ENCODE assay signal across 8 cellular contexts in genomic region chr14:55807059-55807499, GRCh38.
DNase-seq lines count a peak whose midpoint lies in the region; ATAC-seq and TF ChIP-seq lines count a peak whose summit lies in the region.

No MANE protein-coding gene starts in this region.

- TF ChIP-seq POLR2A in heart left ventricle (IDR thresholded peaks at IDR 0.05) = no peak
- TF ChIP-seq POLR2A in GM18505 (IDR thresholded peaks at IDR 0.05; ENCODE audit: borderline replicate concordance, extremely low read depth, insufficient read depth, insufficient read length) = no peak

- H3K27ac ChIP-seq in RWPE1 = peak overlapping the region; percentile 82
- H3K27ac ChIP-seq in heart left ventricle = peak overlapping the region in 10 of 12 donors; percentile 6 to 73 (median 45)

- CTCF ChIA-PET in RWPE1 (lab: Yijun Ruan, JAX) = interaction anchor here (0.9 kb wide), 1 partner anchor 370 kb away, joined by 3 read pairs; no protein-coding TSS in a partner anchor

- 3 to 7% (median 5%) methylated on average over 11 of the region's 11 CpGs for WGBS in heart left ventricle, 4 donors

- ATAC-seq in HG03108 (IDR thresholded peaks at IDR 0.05; ENCODE audit: unreplicated experiment) (peak; percentile 49), heart left ventricle (peak; percentile 99 to 100 (median 100)), GM18505 (IDR thresholded peaks at IDR 0.05; ENCODE audit: unreplicated experiment) (no peak)

- POLR2A ChIA-PET in RWPE1 (lab: Yijun Ruan, JAX; ENCODE audit: low non-redundant PET) = no interaction called here

- peaks cover 0 to 43% (median 14%) of the 10 kb centered on the region in 12 donors for H3K4me1 ChIP-seq in heart left ventricle

- no peaks in the 10 kb centered on the region for H3K36me3 ChIP-seq in heart left ventricle

- no peak overlapping the region for H3K4me3 ChIP-seq in heart left ventricle

- peaks cover 0 to 8% (median 0%) of the 10 kb centered on the region in 12 donors for H3K9me3 ChIP-seq in heart left ventricle

- intact Hi-C loops in heart left ventricle (cut with DNase I) = no loop called here

- H3K27me3 ChIP-seq in heart left ventricle = no peaks in the 10 kb centered on the region

- TF ChIP-seq CTCF in RWPE1 (conservative IDR thresholded peaks at IDR 0.05; ENCODE audit: low read depth) = no peak
- TF ChIP-seq CTCF in heart left ventricle (IDR thresholded peaks at IDR 0.05) = no peak

- DNase-seq in DMS153 treated with DMSO at 0.1 percent for 48 hours (lab: John Stamatoyannopoulos, UW; ENCODE audit: unreplicated experiment) (peak; percentile 91), RWPE1 (ENCODE audit: low spot score) (peak; percentile 57), heart left ventricle (peak; percentile 86 to 95 (median 90)), GDM1 (lab: John Stamatoyannopoulos, UW) (no peak)
- DNase-seq in activated naive CD4-positive, alpha-beta T cell treated with Interleukin-2 at 50 U/mL for 16 hours = peak; percentile 73
- peak; percentile 4 to 35 for DNase-seq in stimulated activated CD4-positive, alpha-beta T cell treated with anti-CD3 and anti-CD28 coated beads, Interleukin-1b, Interleukin-23, amount 100 ng/mL, for 1 hour (ENCODE audit: low read depth in 2 of 2)
